ENCODE assay signal across 1 cellular context in the genomic region with DNA sequence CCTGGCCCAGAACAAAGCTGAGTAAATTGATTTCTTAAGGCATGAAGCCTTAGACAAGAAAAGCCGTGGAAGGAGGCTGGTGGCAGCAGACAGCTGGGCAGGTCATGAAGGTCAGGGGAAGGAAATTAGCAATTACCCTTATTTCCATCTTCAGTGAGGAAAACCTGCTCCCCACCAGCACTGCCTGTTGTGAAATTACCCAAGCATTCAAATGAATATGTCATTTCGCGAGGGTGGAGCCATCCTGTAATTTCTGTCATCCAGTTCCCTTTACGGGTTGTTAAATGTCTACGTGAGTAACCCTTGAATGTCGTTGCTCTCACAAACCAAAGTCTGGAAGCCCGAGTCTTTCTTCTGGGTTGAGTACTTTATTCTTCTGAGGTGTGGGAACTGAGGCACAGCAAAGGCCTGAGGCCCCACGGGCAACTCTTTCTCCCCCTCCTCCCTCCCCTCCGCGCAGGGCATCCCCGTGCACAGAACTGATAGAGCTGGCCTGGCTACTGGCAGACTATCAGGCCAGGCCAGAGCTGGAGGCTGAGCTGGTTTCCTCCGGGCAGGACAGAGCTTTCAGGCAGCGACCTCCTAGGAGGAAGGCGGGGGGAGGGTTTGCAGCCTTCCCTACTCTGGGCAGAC.
TF ChIP-seq lines count a peak whose summit lies in the region.

No MANE protein-coding gene starts in this region.

TF ChIP-seq in K562, 482 proteins besides CTCF, POLR2A, EP300 and RAD21 (continued from another document and continues in another):
- TF ChIP-seq, protein P1, sequence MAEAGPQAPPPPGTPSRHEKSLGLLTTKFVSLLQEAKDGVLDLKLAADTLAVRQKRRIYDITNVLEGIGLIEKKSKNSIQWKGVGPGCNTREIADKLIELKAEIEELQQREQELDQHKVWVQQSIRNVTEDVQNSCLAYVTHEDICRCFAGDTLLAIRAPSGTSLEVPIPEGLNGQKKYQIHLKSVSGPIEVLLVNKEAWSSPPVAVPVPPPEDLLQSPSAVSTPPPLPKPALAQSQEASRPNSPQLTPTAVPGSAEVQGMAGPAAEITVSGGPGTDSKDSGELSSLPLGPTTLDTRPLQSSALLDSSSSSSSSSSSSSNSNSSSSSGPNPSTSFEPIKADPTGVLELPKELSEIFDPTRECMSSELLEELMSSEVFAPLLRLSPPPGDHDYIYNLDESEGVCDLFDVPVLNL (CRISPR knock-in tag; IDR thresholded peaks at IDR 0.05; ENCODE audit: low read depth), result no peak
- TF ChIP-seq ILF3 (IDR thresholded peaks at IDR 0.05; ENCODE audit: borderline replicate concordance) (no peak), ZNF146 (CRISPR knock-in tag; IDR thresholded peaks at IDR 0.05; ENCODE audit: unreplicated experiment) (no peak), PHTF2 (CRISPR knock-in tag; IDR thresholded peaks at IDR 0.05) (no peak), ADNP (tag; IDR thresholded peaks at IDR 0.05) (no peak), KLF10 (CRISPR knock-in tag; IDR thresholded peaks at IDR 0.05) (no peak), THRAP3 (IDR thresholded peaks at IDR 0.05; ENCODE audit: borderline replicate concordance) (no peak), NR2C2 (CRISPR knock-in tag; IDR thresholded peaks at IDR 0.05) (no peak), NR2C2 (tag; IDR thresholded peaks at IDR 0.05) (no peak), ARID1B (IDR thresholded peaks at IDR 0.05) (peak; percentile 70), BRD9 (IDR thresholded peaks at IDR 0.05; ENCODE audit: low read depth, partially characterized antibody) (peak; percentile 15), NRF1 (conservative IDR thresholded peaks at IDR 0.05 in 1 of 2, IDR thresholded peaks at IDR 0.05 in 1 of 2) (peak; percentile 4 to 28; a peak in 1 of 4 replicates), SIN3B (IDR thresholded peaks at IDR 0.05; ENCODE audit: low read depth) (no peak), HMGN3 (IDR thresholded peaks at IDR 0.05; ENCODE audit: borderline replicate concordance, extremely low read depth, insufficient read length, low read depth, low read length) (no peak), JUNB (CRISPR knock-in tag; conservative IDR thresholded peaks at IDR 0.05) (no peak), KDM1A (IDR thresholded peaks at IDR 0.05) (peak in 1 of 2 experiments; percentile 37; a peak in 1 of 4 replicates), ZNF764 (CRISPR knock-in tag; IDR thresholded peaks at IDR 0.05; ENCODE audit: low read depth) (no peak), BCOR (IDR thresholded peaks at IDR 0.05) (no peak), PHB2 (IDR thresholded peaks at IDR 0.05; ENCODE audit: low read depth) (no peak), HDAC6 (IDR thresholded peaks at IDR 0.05; ENCODE audit: low read depth, low read length) (no peak), MTA2 (IDR thresholded peaks at IDR 0.05; ENCODE audit: low read depth) (no peak), NCOA6 (IDR thresholded peaks at IDR 0.05) (no peak), FOXK2 (conservative IDR thresholded peaks at IDR 0.05 in 1 of 2, IDR thresholded peaks at IDR 0.05 in 1 of 2; ENCODE audit: low read depth in 2 of 2) (no peak), ZFPM2 (CRISPR knock-in tag; IDR thresholded peaks at IDR 0.05) (no peak), SUPT5H (IDR thresholded peaks at IDR 0.05) (no peak)
- TF ChIP-seq, protein P2, sequence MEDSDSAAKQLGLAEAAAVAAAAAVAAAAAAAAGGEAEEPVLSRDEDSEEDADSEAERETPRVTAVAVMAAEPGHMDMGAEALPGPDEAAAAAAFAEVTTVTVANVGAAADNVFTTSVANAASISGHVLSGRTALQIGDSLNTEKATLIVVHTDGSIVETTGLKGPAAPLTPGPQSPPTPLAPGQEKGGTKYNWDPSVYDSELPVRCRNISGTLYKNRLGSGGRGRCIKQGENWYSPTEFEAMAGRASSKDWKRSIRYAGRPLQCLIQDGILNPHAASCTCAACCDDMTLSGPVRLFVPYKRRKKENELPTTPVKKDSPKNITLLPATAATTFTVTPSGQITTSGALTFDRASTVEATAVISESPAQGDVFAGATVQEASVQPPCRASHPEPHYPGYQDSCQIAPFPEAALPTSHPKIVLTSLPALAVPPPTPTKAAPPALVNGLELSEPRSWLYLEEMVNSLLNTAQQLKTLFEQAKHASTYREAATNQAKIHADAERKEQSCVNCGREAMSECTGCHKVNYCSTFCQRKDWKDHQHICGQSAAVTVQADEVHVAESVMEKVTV (CRISPR knock-in tag; IDR thresholded peaks at IDR 0.05), result no peak
- TF ChIP-seq, protein P3, sequence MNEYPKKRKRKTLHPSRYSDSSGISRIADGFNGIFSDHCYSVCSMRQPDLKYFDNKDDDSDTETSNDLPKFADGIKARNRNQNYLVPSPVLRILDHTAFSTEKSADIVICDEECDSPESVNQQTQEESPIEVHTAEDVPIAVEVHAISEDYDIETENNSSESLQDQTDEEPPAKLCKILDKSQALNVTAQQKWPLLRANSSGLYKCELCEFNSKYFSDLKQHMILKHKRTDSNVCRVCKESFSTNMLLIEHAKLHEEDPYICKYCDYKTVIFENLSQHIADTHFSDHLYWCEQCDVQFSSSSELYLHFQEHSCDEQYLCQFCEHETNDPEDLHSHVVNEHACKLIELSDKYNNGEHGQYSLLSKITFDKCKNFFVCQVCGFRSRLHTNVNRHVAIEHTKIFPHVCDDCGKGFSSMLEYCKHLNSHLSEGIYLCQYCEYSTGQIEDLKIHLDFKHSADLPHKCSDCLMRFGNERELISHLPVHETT (CRISPR knock-in tag; conservative IDR thresholded peaks at IDR 0.05 in 1 of 2, IDR thresholded peaks at IDR 0.05 in 1 of 2), result no peak
- TF ChIP-seq, protein P4, sequence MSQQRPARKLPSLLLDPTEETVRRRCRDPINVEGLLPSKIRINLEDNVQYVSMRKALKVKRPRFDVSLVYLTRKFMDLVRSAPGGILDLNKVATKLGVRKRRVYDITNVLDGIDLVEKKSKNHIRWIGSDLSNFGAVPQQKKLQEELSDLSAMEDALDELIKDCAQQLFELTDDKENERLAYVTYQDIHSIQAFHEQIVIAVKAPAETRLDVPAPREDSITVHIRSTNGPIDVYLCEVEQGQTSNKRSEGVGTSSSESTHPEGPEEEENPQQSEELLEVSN (IDR thresholded peaks at IDR 0.05; ENCODE audit: borderline replicate concordance in 1 of 2, extremely low read depth in 1 of 2, insufficient read depth in 1 of 2, insufficient read length in 1 of 2, low read depth in 1 of 2, low read length in 1 of 2, poor library complexity in 1 of 2, severe bottlenecking in 1 of 2), result no peak
- TF ChIP-seq, protein P5, sequence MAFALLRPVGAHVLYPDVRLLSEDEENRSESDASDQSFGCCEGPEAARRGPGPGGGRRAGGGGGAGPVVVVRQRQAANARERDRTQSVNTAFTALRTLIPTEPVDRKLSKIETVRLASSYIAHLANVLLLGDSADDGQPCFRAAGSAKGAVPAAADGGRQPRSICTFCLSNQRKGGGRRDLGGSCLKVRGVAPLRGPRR (CRISPR knock-in tag; IDR thresholded peaks at IDR 0.05), result no peak
- TF ChIP-seq, protein P6, sequence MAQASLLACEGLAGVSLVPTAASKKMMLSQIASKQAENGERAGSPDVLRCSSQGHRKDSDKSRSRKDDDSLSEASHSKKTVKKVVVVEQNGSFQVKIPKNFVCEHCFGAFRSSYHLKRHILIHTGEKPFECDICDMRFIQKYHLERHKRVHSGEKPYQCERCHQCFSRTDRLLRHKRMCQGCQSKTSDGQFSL (CRISPR knock-in tag; IDR thresholded peaks at IDR 0.05), result no peak
- TF ChIP-seq, protein P6 (tag; IDR thresholded peaks at IDR 0.05), result no peak
- TF ChIP-seq, protein P7, sequence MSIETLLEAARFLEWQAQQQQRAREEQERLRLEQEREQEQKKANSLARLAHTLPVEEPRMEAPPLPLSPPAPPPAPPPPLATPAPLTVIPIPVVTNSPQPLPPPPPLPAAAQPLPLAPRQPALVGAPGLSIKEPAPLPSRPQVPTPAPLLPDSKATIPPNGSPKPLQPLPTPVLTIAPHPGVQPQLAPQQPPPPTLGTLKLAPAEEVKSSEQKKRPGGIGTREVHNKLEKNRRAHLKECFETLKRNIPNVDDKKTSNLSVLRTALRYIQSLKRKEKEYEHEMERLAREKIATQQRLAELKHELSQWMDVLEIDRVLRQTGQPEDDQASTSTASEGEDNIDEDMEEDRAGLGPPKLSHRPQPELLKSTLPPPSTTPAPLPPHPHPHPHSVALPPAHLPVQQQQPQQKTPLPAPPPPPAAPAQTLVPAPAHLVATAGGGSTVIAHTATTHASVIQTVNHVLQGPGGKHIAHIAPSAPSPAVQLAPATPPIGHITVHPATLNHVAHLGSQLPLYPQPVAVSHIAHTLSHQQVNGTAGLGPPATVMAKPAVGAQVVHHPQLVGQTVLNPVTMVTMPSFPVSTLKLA (conservative IDR thresholded peaks at IDR 0.05), result 0 out of 4 replicates have a peak, but pooled peaks of 1 of the 2 experiments have one; percentile 8
- TF ChIP-seq, protein P8, sequence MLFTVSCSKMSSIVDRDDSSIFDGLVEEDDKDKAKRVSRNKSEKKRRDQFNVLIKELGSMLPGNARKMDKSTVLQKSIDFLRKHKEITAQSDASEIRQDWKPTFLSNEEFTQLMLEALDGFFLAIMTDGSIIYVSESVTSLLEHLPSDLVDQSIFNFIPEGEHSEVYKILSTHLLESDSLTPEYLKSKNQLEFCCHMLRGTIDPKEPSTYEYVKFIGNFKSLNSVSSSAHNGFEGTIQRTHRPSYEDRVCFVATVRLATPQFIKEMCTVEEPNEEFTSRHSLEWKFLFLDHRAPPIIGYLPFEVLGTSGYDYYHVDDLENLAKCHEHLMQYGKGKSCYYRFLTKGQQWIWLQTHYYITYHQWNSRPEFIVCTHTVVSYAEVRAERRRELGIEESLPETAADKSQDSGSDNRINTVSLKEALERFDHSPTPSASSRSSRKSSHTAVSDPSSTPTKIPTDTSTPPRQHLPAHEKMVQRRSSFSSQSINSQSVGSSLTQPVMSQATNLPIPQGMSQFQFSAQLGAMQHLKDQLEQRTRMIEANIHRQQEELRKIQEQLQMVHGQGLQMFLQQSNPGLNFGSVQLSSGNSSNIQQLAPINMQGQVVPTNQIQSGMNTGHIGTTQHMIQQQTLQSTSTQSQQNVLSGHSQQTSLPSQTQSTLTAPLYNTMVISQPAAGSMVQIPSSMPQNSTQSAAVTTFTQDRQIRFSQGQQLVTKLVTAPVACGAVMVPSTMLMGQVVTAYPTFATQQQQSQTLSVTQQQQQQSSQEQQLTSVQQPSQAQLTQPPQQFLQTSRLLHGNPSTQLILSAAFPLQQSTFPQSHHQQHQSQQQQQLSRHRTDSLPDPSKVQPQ (CRISPR knock-in tag; IDR thresholded peaks at IDR 0.05; ENCODE audit: borderline replicate concordance), result no peak
- TF ChIP-seq, protein P9, sequence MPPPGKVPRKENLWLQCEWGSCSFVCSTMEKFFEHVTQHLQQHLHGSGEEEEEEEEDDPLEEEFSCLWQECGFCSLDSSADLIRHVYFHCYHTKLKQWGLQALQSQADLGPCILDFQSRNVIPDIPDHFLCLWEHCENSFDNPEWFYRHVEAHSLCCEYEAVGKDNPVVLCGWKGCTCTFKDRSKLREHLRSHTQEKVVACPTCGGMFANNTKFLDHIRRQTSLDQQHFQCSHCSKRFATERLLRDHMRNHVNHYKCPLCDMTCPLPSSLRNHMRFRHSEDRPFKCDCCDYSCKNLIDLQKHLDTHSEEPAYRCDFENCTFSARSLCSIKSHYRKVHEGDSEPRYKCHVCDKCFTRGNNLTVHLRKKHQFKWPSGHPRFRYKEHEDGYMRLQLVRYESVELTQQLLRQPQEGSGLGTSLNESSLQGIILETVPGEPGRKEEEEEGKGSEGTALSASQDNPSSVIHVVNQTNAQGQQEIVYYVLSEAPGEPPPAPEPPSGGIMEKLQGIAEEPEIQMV (tag; conservative IDR thresholded peaks at IDR 0.05; ENCODE audit: low read depth), result no peak
- TF ChIP-seq, protein P10, sequence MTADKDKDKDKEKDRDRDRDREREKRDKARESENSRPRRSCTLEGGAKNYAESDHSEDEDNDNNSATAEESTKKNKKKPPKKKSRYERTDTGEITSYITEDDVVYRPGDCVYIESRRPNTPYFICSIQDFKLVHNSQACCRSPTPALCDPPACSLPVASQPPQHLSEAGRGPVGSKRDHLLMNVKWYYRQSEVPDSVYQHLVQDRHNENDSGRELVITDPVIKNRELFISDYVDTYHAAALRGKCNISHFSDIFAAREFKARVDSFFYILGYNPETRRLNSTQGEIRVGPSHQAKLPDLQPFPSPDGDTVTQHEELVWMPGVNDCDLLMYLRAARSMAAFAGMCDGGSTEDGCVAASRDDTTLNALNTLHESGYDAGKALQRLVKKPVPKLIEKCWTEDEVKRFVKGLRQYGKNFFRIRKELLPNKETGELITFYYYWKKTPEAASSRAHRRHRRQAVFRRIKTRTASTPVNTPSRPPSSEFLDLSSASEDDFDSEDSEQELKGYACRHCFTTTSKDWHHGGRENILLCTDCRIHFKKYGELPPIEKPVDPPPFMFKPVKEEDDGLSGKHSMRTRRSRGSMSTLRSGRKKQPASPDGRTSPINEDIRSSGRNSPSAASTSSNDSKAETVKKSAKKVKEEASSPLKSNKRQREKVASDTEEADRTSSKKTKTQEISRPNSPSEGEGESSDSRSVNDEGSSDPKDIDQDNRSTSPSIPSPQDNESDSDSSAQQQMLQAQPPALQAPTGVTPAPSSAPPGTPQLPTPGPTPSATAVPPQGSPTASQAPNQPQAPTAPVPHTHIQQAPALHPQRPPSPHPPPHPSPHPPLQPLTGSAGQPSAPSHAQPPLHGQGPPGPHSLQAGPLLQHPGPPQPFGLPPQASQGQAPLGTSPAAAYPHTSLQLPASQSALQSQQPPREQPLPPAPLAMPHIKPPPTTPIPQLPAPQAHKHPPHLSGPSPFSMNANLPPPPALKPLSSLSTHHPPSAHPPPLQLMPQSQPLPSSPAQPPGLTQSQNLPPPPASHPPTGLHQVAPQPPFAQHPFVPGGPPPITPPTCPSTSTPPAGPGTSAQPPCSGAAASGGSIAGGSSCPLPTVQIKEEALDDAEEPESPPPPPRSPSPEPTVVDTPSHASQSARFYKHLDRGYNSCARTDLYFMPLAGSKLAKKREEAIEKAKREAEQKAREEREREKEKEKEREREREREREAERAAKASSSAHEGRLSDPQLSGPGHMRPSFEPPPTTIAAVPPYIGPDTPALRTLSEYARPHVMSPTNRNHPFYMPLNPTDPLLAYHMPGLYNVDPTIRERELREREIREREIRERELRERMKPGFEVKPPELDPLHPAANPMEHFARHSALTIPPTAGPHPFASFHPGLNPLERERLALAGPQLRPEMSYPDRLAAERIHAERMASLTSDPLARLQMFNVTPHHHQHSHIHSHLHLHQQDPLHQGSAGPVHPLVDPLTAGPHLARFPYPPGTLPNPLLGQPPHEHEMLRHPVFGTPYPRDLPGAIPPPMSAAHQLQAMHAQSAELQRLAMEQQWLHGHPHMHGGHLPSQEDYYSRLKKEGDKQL (CRISPR knock-in tag; IDR thresholded peaks at IDR 0.05; ENCODE audit: borderline replicate concordance), result no peak
- TF ChIP-seq, protein P11, sequence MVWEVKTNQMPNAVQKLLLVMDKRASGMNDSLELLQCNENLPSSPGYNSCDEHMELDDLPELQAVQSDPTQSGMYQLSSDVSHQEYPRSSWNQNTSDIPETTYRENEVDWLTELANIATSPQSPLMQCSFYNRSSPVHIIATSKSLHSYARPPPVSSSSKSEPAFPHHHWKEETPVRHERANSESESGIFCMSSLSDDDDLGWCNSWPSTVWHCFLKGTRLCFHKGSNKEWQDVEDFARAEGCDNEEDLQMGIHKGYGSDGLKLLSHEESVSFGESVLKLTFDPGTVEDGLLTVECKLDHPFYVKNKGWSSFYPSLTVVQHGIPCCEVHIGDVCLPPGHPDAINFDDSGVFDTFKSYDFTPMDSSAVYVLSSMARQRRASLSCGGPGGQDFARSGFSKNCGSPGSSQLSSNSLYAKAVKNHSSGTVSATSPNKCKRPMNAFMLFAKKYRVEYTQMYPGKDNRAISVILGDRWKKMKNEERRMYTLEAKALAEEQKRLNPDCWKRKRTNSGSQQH (CRISPR knock-in tag; IDR thresholded peaks at IDR 0.05), result no peak
